10 cellular contexts compared by ENCODE assay signal in the genomic region with DNA sequence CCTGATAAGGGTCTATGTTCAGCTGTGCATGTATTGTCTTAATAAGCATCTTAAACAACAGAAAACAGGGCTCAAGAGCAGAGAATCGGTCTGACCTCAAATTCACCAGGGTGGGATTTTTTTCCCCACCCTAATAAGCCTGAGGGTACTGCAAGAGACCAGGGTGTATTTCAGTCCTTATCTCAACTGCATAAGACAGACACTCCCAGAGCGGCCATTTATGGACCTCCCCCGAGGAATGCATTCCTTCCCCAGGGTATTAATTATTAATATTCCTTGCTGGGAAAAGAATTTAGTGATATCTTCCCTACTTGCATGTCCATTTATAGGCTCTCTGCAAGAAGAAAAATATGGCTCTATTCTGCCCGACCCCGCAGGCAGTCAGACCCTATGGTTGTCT. TPM values are rescaled to one million over a fixed set of nuclear protein-coding genes. Genes with fewer than 3 reads are reported as not detected.
DNase-seq lines count a peak whose midpoint lies in the region; ATAC-seq, FAIRE-seq and TF ChIP-seq lines count a peak whose summit lies in the region.
"Not testable (repeated sequence)": the region's sequence is repeated elsewhere in the genome, so short reads cannot be mapped to it uniquely, and the experiment has no call there.
"Had no signal": no experiment of that assay in that cellular context is flagged by ENCODE, and none has a peak within 500 bp of the region (broad histone marks: within the 10 kb centered on the region; RNA-seq: fewer than 3 reads in every experiment).

No MANE protein-coding gene starts in this region.

- H3K4me2 ChIP-seq in DND-41 (ENCODE audit: insufficient read depth, low read length); K562 (ENCODE audit: insufficient read depth, low read length): not testable (repeated sequence)

- H3K27ac ChIP-seq in DND-41 (ENCODE audit: low read length); HEK293 (ENCODE audit: extremely low read depth, low read depth, low read length); K562 (ENCODE audit: extremely low read depth, low read depth, low read length): not testable (repeated sequence)

- not testable (repeated sequence) for H3K9me1 ChIP-seq in K562 (ENCODE audit: control insufficient read depth, insufficient read depth, low read length)

- not testable (repeated sequence) for H3K9me3 ChIP-seq in DND-41 (ENCODE audit: insufficient read depth, low read length, severe bottlenecking); HEK293 (ENCODE audit: control insufficient read depth, insufficient read depth, low read depth, low read length); K562 (replicated peaks; ENCODE audit: control insufficient read depth, insufficient read depth, low read depth, low read length)

- not testable (repeated sequence) for H3K9ac ChIP-seq in DND-41 (ENCODE audit: low read depth, low read length); K562 (ENCODE audit: insufficient read depth in 1 of 2, low read depth in 2 of 2, low read length in 2 of 2)

- H3K79me2 ChIP-seq in DND-41 (ENCODE audit: insufficient read depth, low read length); K562 (ENCODE audit: control insufficient read depth, insufficient read depth, low read length): not testable (repeated sequence)

- not testable (repeated sequence) for H3K4me1 ChIP-seq in DND-41 (ENCODE audit: insufficient read depth, low read length); HEK293 (ENCODE audit: control insufficient read depth, insufficient read depth, low read length); K562 (replicated peaks in 1 of 2; ENCODE audit: control insufficient read depth in 2 of 2, insufficient read depth in 2 of 2, low read length in 2 of 2)

- DNase-seq in DND-41 = peak; percentile 11
- DNase-seq in K562 (ENCODE audit: extremely low read depth in 1 of 4, low spot score in 3 of 4) = not testable (repeated sequence)

- H3K27me3 ChIP-seq in DND-41 (ENCODE audit: insufficient read depth, low read length, poor library complexity); K562 (ENCODE audit: control insufficient read depth in 2 of 2, insufficient read depth in 2 of 2, low read length in 2 of 2): not testable (repeated sequence)

- TF ChIP-seq EP300 in K562 (IDR thresholded peaks at IDR 0.05; ENCODE audit: low read length) = not testable (repeated sequence)

- WGBS in K562 (ENCODE audit: insufficient coverage, low coverage, missing lambda C conversion rate) = 0% methylated on average over 5 of the region's 5 CpGs

- not testable (repeated sequence) for FAIRE-seq in K562 (lab: Jason Lieb, UNC)

- CTCF ChIA-PET in HEK293 (lab: Yijun Ruan, JAX); K562 (lab: Yijun Ruan, JAX; ENCODE audit: low intra/inter-chr PET ratio): not testable (repeated sequence)

- intact Hi-C loops in K562 (cut with micrococcal nuclease) = not testable (repeated sequence)

- H3K36me3 ChIP-seq in DND-41 (ENCODE audit: insufficient read depth, low read length); HEK293 (ENCODE audit: control insufficient read depth in 2 of 2, insufficient read depth in 1 of 2, low read length in 2 of 2); K562 (ENCODE audit: control insufficient read depth, insufficient read depth, low read length): not testable (repeated sequence)

- BruUV-seq in K562 (replicated peaks; lab: Mats Ljungman, UMichigan) = not testable (repeated sequence)

- in situ Hi-C loops in K562 (cut with MboI) = not testable (repeated sequence)

- POLR2A ChIA-PET in HEK293 (lab: Yijun Ruan, JAX); K562 (lab: Yijun Ruan, JAX): not testable (repeated sequence)

- TF ChIP-seq POLR2A in K562 (conservative IDR thresholded peaks at IDR 0.05) = not testable (repeated sequence)

- not testable (repeated sequence) for H2AFZ ChIP-seq in DND-41 (ENCODE audit: low read depth, low read length); K562 (ENCODE audit: low read depth, low read length)

- H3K4me3 ChIP-seq in DND-41 (ENCODE audit: low read depth in 1 of 2, low read length in 2 of 2); HEK293 (ENCODE audit: low read depth, low read length); K562: not testable (repeated sequence)

- TF ChIP-seq RAD21 in K562 (CRISPR knock-in tag; conservative IDR thresholded peaks at IDR 0.05 in 1 of 2, IDR thresholded peaks at IDR 0.05 in 1 of 2) = not testable (repeated sequence)

- not testable (repeated sequence) for TF ChIP-seq CTCF in DND-41 (IDR thresholded peaks at IDR 0.05; ENCODE audit: borderline replicate concordance, extremely low read depth, low read length, poor library complexity, severe bottlenecking); HEK293 (tag by site-specific recombination; IDR thresholded peaks at IDR 0.05); K562 (IDR thresholded peaks at IDR 0.05 in 2 of 3, conservative IDR thresholded peaks at IDR 0.05 in 1 of 3; ENCODE audit: insufficient read depth in 2 of 3, low read depth in 1 of 3, low read length in 3 of 3)

- not testable (repeated sequence) for ATAC-seq in DND-41 (ENCODE audit: insufficient read depth, low read depth); K562

- not testable (repeated sequence) for H4K20me1 ChIP-seq in DND-41 (ENCODE audit: insufficient read depth, low read length); K562 (replicated peaks; ENCODE audit: control insufficient read depth, insufficient read depth, low read length)

TF ChIP-seq in HEK293, 187 proteins besides CTCF, POLR2A, EP300 and RAD21:
- peak; percentile 76 for TF ChIP-seq SETDB1 (IDR thresholded peaks at IDR 0.05; ENCODE audit: insufficient read length, low read length)

TF ChIP-seq in K562, 482 proteins besides CTCF, POLR2A, EP300 and RAD21:
- peak; percentile 70 for TF ChIP-seq TRIM28 (IDR thresholded peaks at IDR 0.05)
- peak in 1 of 2 experiments; percentile 54; a peak in 1 of 3 replicates for TF ChIP-seq CBX3 (IDR thresholded peaks at IDR 0.05; ENCODE audit: borderline replicate concordance in 1 of 2, low read length in 2 of 2)

RNA-seq across cellular contexts. Expression of gene CCDC170, which starts 25.2 kb away (rescaled TPM):
- total RNA-seq in K562 (2011; cell fraction: chromatin; rRNA removed; ENCODE audit: low replicate concordance) = 0.67 TPM in 1 of 2 replicates, not detected in the other
- total RNA-seq in K562 (2011; cell fraction: nucleolus; rRNA removed) = not detected in 2 replicates
- total RNA-seq in K562 (2011; cell fraction: nucleoplasm; rRNA removed) = not detected in 2 replicates
- 0.05 TPM in 1 of 2 replicates, not detected in the other for total RNA-seq in K562 (2014; rRNA removed)
- total RNA-seq in K562 (2014; rRNA removed; fragmentation: Illumina TruSeq; extraction: Trizol) = not detected in 2 replicates
- total RNA-seq in K562 (2015; rRNA removed; fragmentation: Illumina TruSeq; extraction: Trizol) = 0.18 TPM in 1 of 2 replicates, not detected in the other
- total RNA-seq in K562 (2021) = not detected in 2 replicates
- not detected in 2 replicates for polyA plus RNA-seq in K562 (2011; rRNA removed)
- not detected in 2 replicates for polyA plus RNA-seq in K562 (2011; cell fraction: cytosol; rRNA removed)
- not detected in 2 replicates for polyA plus RNA-seq in K562 (2011; cell fraction: nucleus; rRNA removed)
- 0.03 TPM in 1 of 2 replicates, not detected in the other for polyA plus RNA-seq in K562 (2012)
- not detected in 2 replicates for polyA plus RNA-seq in K562 (2014; fragmentation: Illumina TruSeq; extraction: Trizol)
- polyA plus RNA-seq in K562 (2014; fragmentation: Nextera tagmentation; extraction: Ambion mirVana) = not detected
- 0.01 TPM in 1 of 2 replicates, not detected in the other for polyA plus RNA-seq in K562 (2014; rRNA removed)
- polyA minus RNA-seq in K562 (2011; rRNA and poly(A)+ RNA removed) = 0.32 TPM in 1 of 2 replicates, not detected in the other
- polyA minus RNA-seq in K562 (2011; cell fraction: cytosol; rRNA and poly(A)+ RNA removed) = not detected in 2 replicates
- polyA minus RNA-seq in K562 (2011; cell fraction: nucleus; rRNA and poly(A)+ RNA removed) = not detected in 2 replicates
- total RNA-seq: A172; B cell; CD4-positive, alpha-beta T cell; CD4-positive, CD25-positive, alpha-beta regulatory T cell; CD8-positive, alpha-beta memory T cell; CD8-positive, alpha-beta T cell; Daoy had no signal
- polyA plus RNA-seq: CD4-positive, CD25-positive, alpha-beta regulatory T cell; CD8-positive, alpha-beta memory T cell had no signal
